ENCODE assay signal across 26 cellular contexts in genomic region chr11:113651018-113651417, GRCh38.
"Had no signal": no experiment of that assay in that cellular context is flagged by ENCODE, and none has a peak within 500 bp of the region (broad histone marks: within the 10 kb centered on the region; RNA-seq: fewer than 3 reads in every experiment).

No MANE protein-coding gene starts in this region.

- ATAC-seq: activated CD4-positive, alpha-beta T cell treated with anti-CD3 and anti-CD28 coated beads for 36 hours; activated T-helper 17 cell treated with anti-CD3 and anti-CD28 coated beads, Interleukin-2, amount 50 U/mL, for 72 hours; T-cell had no signal

- H3K4me1 Mint-ChIP-seq: activated CD4-positive, alpha-beta T cell treated with anti-CD3 and anti-CD28 coated beads for 36 hours; activated T-helper 17 cell treated with anti-CD3 and anti-CD28 coated beads, Interleukin-2, amount 50 U/mL, for 72 hours; T-cell had no signal

- H3K9me3 Mint-ChIP-seq: activated naive CD4-positive, alpha-beta T cell treated with anti-CD3 and anti-CD28 coated beads for 36 hours had no signal

- H3K4me3 ChIP-seq: cardiac muscle cell, Peyer's patch had no signal

- DNase-seq: activated CD4-positive, alpha-beta memory T cell treated with anti-CD3 and anti-CD28 coated beads, Interleukin-2, amount 10 ng/mL, durations not matched to agents 7 days and 5 days; activated CD4-positive, alpha-beta T cell treated with anti-CD3 and anti-CD28 coated beads for 36 hours; activated CD4-positive, alpha-beta T cell treated with anti-CD3 and anti-CD28 coated beads, Interleukin-2, amount 50 U/mL, for 1 hour; activated gamma-delta T cell; activated naive CD4-positive, alpha-beta T cell treated with anti-CD3 and anti-CD28 coated beads for 36 hours; activated T-cell treated with anti-CD3 and anti-CD28 coated beads for 4 hours; activated T-cell treated with anti-CD3 and anti-CD28 coated beads, Interleukin-2, amount 50 U/mL, for 48 hours; amygdala; brain microvascular endothelial cell; cerebellar nuclear complex; NCI-H1048; NCI-H146; NCI-H187 treated with DMSO at 0.1 percent for 48 hours; NCI-H2081 treated with DMSO at 0.1 percent for 48 hours; NCI-H446; NCI-H524; Peyer's patch; Right ventricle myocardium superior; T-cell; T-helper 2 cell; WERI-Rb-1 had no signal

- H3K27ac Mint-ChIP-seq: activated CD4-positive, alpha-beta memory T cell treated with anti-CD3 and anti-CD28 coated beads, Interleukin-2, amount 10 ng/mL, durations not matched to agents 7 days and 5 days; activated CD4-positive, alpha-beta T cell treated with anti-CD3 and anti-CD28 coated beads for 36 hours; activated naive CD4-positive, alpha-beta T cell treated with anti-CD3 and anti-CD28 coated beads for 36 hours; activated naive CD8-positive, alpha-beta T cell; activated T-helper 17 cell treated with anti-CD3 and anti-CD28 coated beads, Interleukin-2, amount 50 U/mL, for 72 hours; T-cell had no signal

- H3K36me3 ChIP-seq: brain microvascular endothelial cell, cardiac muscle cell, Peyer's patch, WERI-Rb-1 had no signal

- H3K4me1 ChIP-seq: Peyer's patch had no signal

- H3K4me3 Mint-ChIP-seq: activated CD4-positive, alpha-beta memory T cell treated with anti-CD3 and anti-CD28 coated beads, Interleukin-2, amount 10 ng/mL, durations not matched to agents 7 days and 5 days; activated CD4-positive, alpha-beta T cell treated with anti-CD3 and anti-CD28 coated beads for 36 hours; activated naive CD4-positive, alpha-beta T cell treated with anti-CD3 and anti-CD28 coated beads for 36 hours; activated naive CD8-positive, alpha-beta T cell; activated T-helper 17 cell treated with anti-CD3 and anti-CD28 coated beads, Interleukin-2, amount 50 U/mL, for 72 hours; T-cell had no signal

- H3K27ac ChIP-seq: brain microvascular endothelial cell, cardiac muscle cell, KMS-11, Peyer's patch, RWPE1, WERI-Rb-1 had no signal

- H3K27me3 ChIP-seq: brain microvascular endothelial cell, cardiac muscle cell, Peyer's patch had no signal

- H3K36me3 Mint-ChIP-seq: activated naive CD8-positive, alpha-beta T cell; T-cell had no signal
